ENCODE assay signal across 8 cellular contexts in genomic region chr2:128091691-128092050, GRCh38. TPM values are rescaled to one million over a fixed set of nuclear protein-coding genes. Genes with fewer than 3 reads are reported as not detected.
DNase-seq lines count a peak whose midpoint lies in the region; ATAC-seq, FAIRE-seq and TF ChIP-seq lines count a peak whose summit lies in the region.

No MANE protein-coding gene starts in this region.

- H3K9me2 ChIP-seq in Karpas-422 (replicated peaks; ENCODE audit: insufficient read depth, low read length): no peaks in the 10 kb centered on the region

- WGBS in adrenal gland, 4 donors: 0 to 1% (median 0%) methylated on average over 9 of the region's 9 CpGs
- WGBS in stomach, 5 donors: 0 to 1% (median 0%) methylated on average over 9 of the region's 9 CpGs

- no peak overlapping the region for H2AFZ ChIP-seq in Karpas-422 (ENCODE audit: low read length)

- no peak for TF ChIP-seq EP300 in stomach (IDR thresholded peaks at IDR 0.05)

- H3K27ac ChIP-seq in Karpas-422 (ENCODE audit: low read length): peak overlapping the region; percentile 53
- H3K27ac ChIP-seq in adrenal gland: peak overlapping the region in 4 of 5 donors; percentile 23 to 89 (median 68)
- peak overlapping the region; percentile 87 to 89 (median 88) for H3K27ac ChIP-seq in stomach

- no peaks in the 10 kb centered on the region for H4K20me1 ChIP-seq in Karpas-422 (ENCODE audit: insufficient read depth, low read depth, low read length)

- peak; percentile 6 for DNase-seq in ELF-1 (ENCODE audit: low read depth, low spot score)
- DNase-seq in Karpas-422: peak; percentile 64
- peak in 1 of 7 donors; percentile 5 for DNase-seq in adrenal gland
- peak; percentile 15 for DNase-seq in inferior parietal cortex (ENCODE audit: extremely low spot score)
- no peak for DNase-seq in stomach
- DNase-seq in GM12892 (ENCODE audit: insufficient read length): no peak
- DNase-seq in D721Med (ENCODE audit: insufficient read length, low spot score): no peak

- H3K36me3 ChIP-seq in Karpas-422 (ENCODE audit: insufficient read depth, low read length) (peaks cover 7% of the 10 kb centered on the region; the same call in 1 of the 2 replicates), adrenal gland (replicated peaks in 1 of 2) (no peaks in the 10 kb centered on the region), stomach (peaks cover 0 to 15% (median 3%) of the 10 kb centered on the region in 4 donors)

- H3K4me1 ChIP-seq in Karpas-422 (ENCODE audit: low read length) (peaks cover 40% of the 10 kb centered on the region), adrenal gland (replicated peaks in 1 of 2) (peaks cover 3 to 18% of the 10 kb centered on the region in 2 donors), stomach (peaks cover 0 to 41% (median 35%) of the 10 kb centered on the region in 4 donors)

- no peaks in the 10 kb centered on the region for H3K9me3 ChIP-seq in Karpas-422 (ENCODE audit: low read length)
- no peaks in the 10 kb centered on the region for H3K9me3 ChIP-seq in adrenal gland (replicated peaks in 1 of 3)
- no peaks in the 10 kb centered on the region for H3K9me3 ChIP-seq in stomach

- no peak for ATAC-seq in GM18505 (IDR thresholded peaks at IDR 0.05; ENCODE audit: unreplicated experiment)

- H3K79me2 ChIP-seq in Karpas-422 (ENCODE audit: low read length): peaks cover 56% of the 10 kb centered on the region

- H3K4me2 ChIP-seq in Karpas-422 (ENCODE audit: low read depth, low read length, poor library complexity, severe bottlenecking): peak overlapping the region; percentile 86

- intact Hi-C loops in adrenal gland (cut with DNase I) (loop anchor here in 1 of 2 donors (5.0 kb wide), 1 partner anchor 64 kb away; the partner anchor contains the start of gene SAP130), stomach (cut with DNase I; ENCODE audit: low total_unique reads) (no loop called here)

- peak overlapping the region; percentile 94 for H3K9ac ChIP-seq in Karpas-422 (ENCODE audit: low read length)

- TF ChIP-seq CTCF in adrenal gland (IDR thresholded peaks at IDR 0.05) (no peak), stomach (IDR thresholded peaks at IDR 0.05) (no peak), D721Med (IDR thresholded peaks at IDR 0.05; ENCODE audit: insufficient read depth, missing control alignments) (no peak)

- FAIRE-seq in GM12892 (lab: Jason Lieb, UNC) (no peak), D721Med (lab: Jason Lieb, UNC) (no peak)

- H3K27me3 ChIP-seq in Karpas-422 (ENCODE audit: low read length): no peaks in the 10 kb centered on the region
- no peaks in the 10 kb centered on the region for H3K27me3 ChIP-seq in adrenal gland
- H3K27me3 ChIP-seq in stomach: no peaks in the 10 kb centered on the region

- TF ChIP-seq POLR2A in adrenal gland (IDR thresholded peaks at IDR 0.05) (no peak), stomach (IDR thresholded peaks at IDR 0.05) (no peak), GM12892 (IDR thresholded peaks at IDR 0.05; ENCODE audit: low read depth, low read length) (no peak), GM18505 (IDR thresholded peaks at IDR 0.05; ENCODE audit: borderline replicate concordance, extremely low read depth, insufficient read depth, insufficient read length) (no peak)

- H3K4me3 ChIP-seq in Karpas-422 (ENCODE audit: low read length): peak overlapping the region; percentile 85
- peak overlapping the region; percentile 48 to 96 (median 80) for H3K4me3 ChIP-seq in adrenal gland
- H3K4me3 ChIP-seq in stomach: peak overlapping the region; percentile 75 to 99 (median 92)

RNA-seq across cellular contexts. Expression of gene UGGT1, which starts 0.7 kb away (rescaled TPM):
- 59.3 and 74.3 TPM in 2 replicates for total RNA-seq in Karpas-422 (2014; rRNA removed; shearing (Covaris generic); ENCODE audit: low replicate concordance)
- total RNA-seq in adrenal gland: 10 to 100 TPM; 32.0 to 67.5 (median 46.8) TPM
- polyA plus RNA-seq in adrenal gland: 10 to 100 TPM in 1 of 3 donors, 1 to 10 TPM in 2; 6.6 to 45.2 (median 6.8) TPM
- 10 to 100 TPM; 18.3 to 83.6 (median 41.7) TPM for total RNA-seq in stomach
- polyA plus RNA-seq in stomach: 1 to 10 TPM; 2.0 to 6.6 (median 4.4) TPM
- 17.0 TPM for polyA plus RNA-seq in GM12892 (2012; ENCODE audit: missing spikeins)

Comparison
In these comparisons a context has a peak if more than half of its experiments do, and no peak if none do; other contexts are left out.
1. DNase-seq: peak in ELF-1 (single experiment), Karpas-422 (single experiment) and inferior parietal cortex (single experiment); none in stomach (single experiment), GM12892 (single experiment) and D721Med (single experiment).
2. Peak in every context shown above with its lines, with median percentiles within 50 percentile points of each other: H3K27ac ChIP-seq and H3K4me3 ChIP-seq.